16 cellular contexts compared by ENCODE assay signal in genomic region chr15:56736308-56736707, GRCh38. TPM values are rescaled to one million over a fixed set of nuclear protein-coding genes. Genes with fewer than 3 reads are reported as not detected.
DNase-seq lines count a peak whose midpoint lies in the region; ATAC-seq and TF ChIP-seq lines count a peak whose summit lies in the region.
"Had no signal": no experiment of that assay in that cellular context is flagged by ENCODE, and none has a peak within 500 bp of the region (broad histone marks: within the 10 kb centered on the region; RNA-seq: fewer than 3 reads in every experiment).

No MANE protein-coding gene starts in this region.

- WGBS in lower leg skin, 2 donors, result 30 to 44% methylated on average over 6 of the region's 6 CpGs

- TF ChIP-seq CTCF in fibroblast of lung (conservative IDR thresholded peaks at IDR 0.05 in 1 of 2, IDR thresholded peaks at IDR 0.05 in 1 of 2; ENCODE audit: low read depth in 1 of 2, low read length in 2 of 2) (no peak), lower leg skin (IDR thresholded peaks at IDR 0.05) (no peak)

- H3K4me3 ChIP-seq in fibroblast of lung (replicated peaks in 1 of 4; ENCODE audit: control extremely low read depth in 1 of 4, insufficient read depth in 1 of 4, low read depth in 3 of 4, low read length in 4 of 4) (no peak overlapping the region), lower leg skin (ENCODE audit: low read depth, poor library complexity, severe bottlenecking) (no peak overlapping the region)

- DNase-seq in EL (peak; percentile 38), SK-MEL-5 (ENCODE audit: low read depth, low spot score) (peak; percentile 61), fibroblast of lung (ENCODE audit: low read depth in 2 of 2) (peak; percentile 60 to 71), renal cortical epithelial cell (ENCODE audit: low read depth) (peak; percentile 74), GOT3 (lab: John Stamatoyannopoulos, UW) (no peak), lower leg skin (ENCODE audit: low spot score in 2 of 2) (no peak)
- no peak for DNase-seq in activated effector memory CD4-positive, alpha-beta T cell treated with Interleukin-2 at 50 U/mL for 16 hours
- DNase-seq: activated naive CD8-positive, alpha-beta T cell treated with anti-CD3 and anti-CD28 coated beads for 36 hours; CD8-positive, alpha-beta T cell; effector memory CD4-positive, alpha-beta T cell; midbrain; posterior cingulate gyrus; stimulated activated CD4-positive, alpha-beta T cell treated with anti-CD3 and anti-CD28 coated beads, Interleukin-2, amount 100 ng/mL, for 48 hours; stimulated activated naive CD4-positive, alpha-beta T cell treated with Interleukin-2 at 50 U/mL for 16 hours; T1000 had no signal

- no peak overlapping the region for H3K9ac ChIP-seq in fibroblast of lung (ENCODE audit: insufficient read depth, low read length)

- H4K20me1 ChIP-seq in fibroblast of lung (ENCODE audit: control insufficient read depth, extremely low read depth, insufficient read depth, low read length), result no peaks in the 10 kb centered on the region

- intact Hi-C loops in lower leg skin (cut with DNase I; ENCODE audit: low total_unique reads), result no loop called here

- no peak overlapping the region for H3K27ac ChIP-seq in fibroblast of lung (ENCODE audit: insufficient read depth, low read length)

- no peak for TF ChIP-seq POLR2A in lower leg skin (IDR thresholded peaks at IDR 0.05)

- peaks cover 15% of the 10 kb centered on the region for H3K79me2 ChIP-seq in fibroblast of lung (ENCODE audit: control insufficient read depth, insufficient read depth, low read length)

- ATAC-seq in GM21529 (IDR thresholded peaks at IDR 0.05; ENCODE audit: unreplicated experiment), result no peak
- ATAC-seq: CD8-positive, alpha-beta T cell had no signal

- in situ Hi-C loops in SK-MEL-5 (cut with HindIII; ENCODE audit: low pct_unique_long_range_greater_than_20kb, low sequenced_read_pairs), result no loop called here

- H3K4me2 ChIP-seq in fibroblast of lung (ENCODE audit: extremely low read depth, insufficient read depth, low read length), result no peak overlapping the region

- H3K9me3 ChIP-seq in fibroblast of lung (ENCODE audit: control insufficient read depth, insufficient read depth, low read depth, low read length), result no peaks in the 10 kb centered on the region

- H3K4me1 ChIP-seq in fibroblast of lung (ENCODE audit: control insufficient read depth, extremely low read depth, insufficient read depth, low read length), result peaks cover 2% of the 10 kb centered on the region

- H3K27me3 ChIP-seq in fibroblast of lung (ENCODE audit: control insufficient read depth, insufficient read depth, low read length), result no peaks in the 10 kb centered on the region

- H2AFZ ChIP-seq in fibroblast of lung (ENCODE audit: low read length), result no peak overlapping the region

- H3K36me3 ChIP-seq in fibroblast of lung (ENCODE audit: control insufficient read depth, insufficient read depth, low read length), result no peaks in the 10 kb centered on the region

RNA-seq across cellular contexts. Expression of gene ZNF280D, which starts 3.0 kb away (rescaled TPM):
- total RNA-seq in SK-MEL-5 (2014; rRNA removed; shearing (Covaris generic)), result 20.2 and 25.3 TPM in 2 replicates
- polyA plus RNA-seq in SK-MEL-5 (2015; cell fraction: cytosol; rRNA removed), result 4.8 and 8.0 TPM in 2 replicates
- polyA plus RNA-seq in SK-MEL-5 (2015; cell fraction: nucleus; rRNA removed), result 32.0 and 35.0 TPM in 2 replicates
- total RNA-seq in fibroblast of lung (35.7 and 37.7 TPM in 2 replicates), renal cortical epithelial cell (14.9 and 39.5 TPM in 2 replicates), lower leg skin (10 to 100 TPM; 22.8 to 30.8 (median 25.9) TPM)
- 11.0 and 11.9 TPM in 2 replicates for polyA plus RNA-seq in fibroblast of lung
- 8.6 and 11.3 TPM in 2 replicates for polyA plus RNA-seq in fibroblast of lung (2012)
- 0.59 and 2.2 TPM in 2 replicates for polyA minus RNA-seq in fibroblast of lung (ENCODE audit: low replicate concordance)

Comparison
In these comparisons a context has a peak if more than half of its experiments do, and no peak if none do; other contexts are left out.
1. DNase-seq: peak in EL (single experiment), SK-MEL-5 (single experiment), fibroblast of lung (2 of 2) and renal cortical epithelial cell (single experiment); none in GOT3 (single experiment), activated effector memory CD4-positive, alpha-beta T cell treated with Interleukin-2 at 50 U/mL for 16 hours (single experiment) and lower leg skin (0 of 2).